28 cellular contexts compared by ENCODE assay signal in genomic region chrX:78614264-78614663, GRCh38. TPM values are rescaled to one million over a fixed set of nuclear protein-coding genes. Genes with fewer than 3 reads are reported as not detected.
"Had no signal": no experiment of that assay in that cellular context is flagged by ENCODE, and none has a peak within 500 bp of the region (broad histone marks: within the 10 kb centered on the region; RNA-seq: fewer than 3 reads in every experiment).

No MANE protein-coding gene starts in this region.

- FAIRE-seq: urothelium cell line had no signal

- H3K27ac ChIP-seq: stomach, suprapubic skin, testis, thoracic aorta, thyroid gland, tibial artery, tibial nerve, transverse colon, upper lobe of left lung, upper lobe of right lung, uterus, vagina had no signal

- H3K9me3 ChIP-seq: suprapubic skin, testis, thoracic aorta, thyroid gland, tibial nerve, transverse colon, upper lobe of left lung, upper lobe of right lung, uterus, vagina had no signal

- H3K4me3 ChIP-seq: stomach, suprapubic skin, testis, thoracic aorta, thyroid gland, tibial artery, tibial nerve, transverse colon, upper lobe of left lung, upper lobe of right lung, uterus, vagina had no signal

- H3K4me1 ChIP-seq: stomach, suprapubic skin, testis, thyroid gland, tibial artery, tibial nerve, transverse colon, upper lobe of left lung, upper lobe of right lung, uterus, vagina had no signal

- H3K27me3 ChIP-seq: stomach, suprapubic skin, testis, thyroid gland, tibial artery, tibial nerve, transverse colon, upper lobe of left lung, upper lobe of right lung, uterus, vagina had no signal

- ATAC-seq: stimulated activated effector memory CD8-positive, alpha-beta T cell treated with anti-CD3 and anti-CD28 coated beads, Interleukin-12 subunit alpha, Interleukin-12 subunit beta, amount 100 ng/mL, for 72 hours; stimulated activated memory B cell treated with anti-CD40 and anti-IgM and Interleukin-4, amounts not matched to agents 10 μg/mL and 1 μg/mL and 100 μg/mL, for 72 hours; stimulated activated naive B cell treated with anti-CD40 and anti-IgM and Interleukin-4, amounts not matched to agents 10 μg/mL and 1 μg/mL and 100 μg/mL, for 72 hours; stimulated activated naive CD8-positive, alpha-beta T cell treated with anti-CD3 and anti-CD28 coated beads, Interleukin-15, amount 100 ng/mL, for 72 hours; stimulated activated naive CD8-positive, alpha-beta T cell treated with anti-CD3 and anti-CD28 coated beads, Interleukin-15, Interleukin-2, amounts not matched to agents 100 U/mL and 50 U/mL, for 24 hours; upper lobe of right lung had no signal

- H3K36me3 ChIP-seq: stomach, suprapubic skin, thoracic aorta, thyroid gland, tibial artery, tibial nerve, transverse colon, upper lobe of left lung, upper lobe of right lung, uterus, vagina had no signal

- DNase-seq: stimulated activated CD4-positive, alpha-beta T cell treated with anti-CD3 and anti-CD28 coated beads, Interleukin-2, amount 100 ng/mL, for 48 hours; stimulated activated CD4-positive, alpha-beta T cell treated with anti-CD3 and anti-CD28 coated beads, Interleukin-4, amount 100 ng/mL, for 1 hour; stimulated activated CD4-positive, alpha-beta T cell treated with anti-CD3 and anti-CD28 coated beads, Interleukin-4, amount 100 ng/mL, for 24 hours; stimulated activated CD4-positive, alpha-beta T cell treated with anti-CD3 and anti-CD28 coated beads, Interleukin-4, amount 100 ng/mL, for 4 hours; stimulated activated CD8-positive, alpha-beta memory T cell treated with anti-CD3 and anti-CD28 coated beads, Interleukin-4, amount 100 ng/mL, for 48 hours; stimulated activated naive B cell treated with anti-CD40 and anti-IgM and Interleukin-4, amounts not matched to agents 10 μg/mL and 1 μg/mL and 100 μg/mL, for 72 hours; stimulated activated naive CD4-positive, alpha-beta T cell treated with Interleukin-2 at 50 U/mL for 16 hours; stimulated activated naive CD8-positive, alpha-beta T cell treated with anti-CD3 and anti-CD28 coated beads, Interleukin-15, amount 100 ng/mL, for 72 hours; stimulated activated naive CD8-positive, alpha-beta T cell treated with anti-CD3 and anti-CD28 coated beads, Interleukin-15, Interleukin-2, amounts not matched to agents 100 U/mL and 50 U/mL, for 24 hours; stomach; substantia nigra; testis; thyroid gland; tibial artery; transverse colon; trophoblast cell; upper lobe of left lung; upper lobe of right lung; uterus had no signal

RNA-seq across cellular contexts. Expression of gene RTL3, which starts 44.9 kb away (rescaled TPM):
- total RNA-seq: temporal lobe, testis, upper lobe of right lung, ureter, vagina had no signal
